ENCODE assay signal across 1 cellular context in genomic region chr4:38424171-38424871, GRCh38.
TF ChIP-seq lines count a peak whose summit lies in the region.

No MANE protein-coding gene starts in this region.

TF ChIP-seq in WTC11, 78 proteins besides CTCF, POLR2A, EP300 and RAD21 (continued from another document):
- 0 out of 2 replicates have a peak, but pooled peaks have one; percentile 48 for TF ChIP-seq ZNF281 (CRISPR knock-in tag; IDR thresholded peaks at IDR 0.05)
